8 cellular contexts compared by ENCODE assay signal in the genomic region with DNA sequence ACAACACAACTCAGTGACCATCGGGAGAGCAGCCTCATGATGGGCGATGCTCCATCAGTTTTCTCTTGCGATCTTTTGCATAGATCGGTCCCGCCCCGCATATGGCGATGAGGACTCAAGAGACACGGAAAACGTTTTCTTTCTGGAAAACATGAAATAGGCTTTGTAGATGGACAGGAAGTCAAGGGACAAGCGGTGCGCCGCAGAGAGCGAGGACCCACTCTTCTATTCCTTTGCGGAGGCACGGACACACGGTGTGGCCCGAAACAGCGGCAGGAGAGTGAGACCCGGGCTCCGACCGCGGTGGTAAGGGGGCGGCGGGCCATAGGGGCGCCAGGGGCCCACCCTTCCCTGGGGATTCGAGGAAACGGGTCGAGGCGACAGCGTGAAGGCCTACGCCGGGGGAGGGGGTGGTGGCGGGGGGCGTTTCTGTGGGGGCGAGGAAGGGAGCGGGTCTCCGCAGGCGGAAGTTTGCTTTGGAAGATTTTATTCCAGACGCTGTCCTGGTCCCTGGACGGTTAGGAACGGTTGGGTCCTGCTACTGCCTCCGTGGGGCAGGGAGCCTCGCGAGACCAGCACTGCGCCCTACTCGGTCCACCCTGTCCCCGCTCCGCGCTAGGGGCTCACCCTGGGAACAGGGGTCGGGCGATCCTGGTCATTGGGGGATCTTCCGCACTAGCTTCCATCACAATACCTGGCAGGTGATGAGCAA. TPM values are rescaled to one million over a fixed set of nuclear protein-coding genes. Genes with fewer than 3 reads are reported as not detected.
A peak's percentile ranks its signal among the peaks of the same experiment; 100 is the strongest.
DNase-seq lines count a peak whose midpoint lies in the region; ATAC-seq and TF ChIP-seq lines count a peak whose summit lies in the region.

No MANE protein-coding gene starts in this region.

- no peak for TF ChIP-seq CTCF in right atrium auricular region (IDR thresholded peaks at IDR 0.05)

- no peaks in the 10 kb centered on the region for H3K27me3 ChIP-seq in right atrium auricular region

- ATAC-seq in GM19397 (IDR thresholded peaks at IDR 0.05; ENCODE audit: unreplicated experiment) (no peak), HG03354 (IDR thresholded peaks at IDR 0.05; ENCODE audit: poor library complexity, severe bottlenecking, unreplicated experiment) (no peak)

- H3K27ac ChIP-seq in right atrium auricular region: peak overlapping the region; percentile 43 to 49

- H3K4me1 ChIP-seq in right atrium auricular region: peaks cover 0 to 14% of the 10 kb centered on the region in 2 donors

- peak; percentile 12 for DNase-seq in activated T-cell treated with anti-CD3 and anti-CD28 coated beads for 48 hours (ENCODE audit: low read depth)
- no peak for DNase-seq in activated T-cell treated with anti-CD3 and anti-CD28 coated beads, Interleukin-2, amount 50 U/mL, for 1 hour
- DNase-seq in M059J (ENCODE audit: low read depth): peak; percentile 52
- peak; percentile 28 to 31 for DNase-seq in activated T-cell treated with anti-CD3 and anti-CD28 coated beads, Interleukin-2, amount 50 U/mL, for 48 hours
- no peak for DNase-seq in right atrium auricular region (ENCODE audit: low spot score)
- no peak for DNase-seq in skeletal muscle cell (ENCODE audit: low read depth)

- H3K9me3 ChIP-seq in right atrium auricular region: no peaks in the 10 kb centered on the region

- H3K36me3 ChIP-seq in right atrium auricular region: no peaks in the 10 kb centered on the region

- H3K4me3 ChIP-seq in right atrium auricular region (peak overlapping the region; percentile 76 to 89), skeletal muscle cell (ENCODE audit: low read depth, low read length) (peak overlapping the region; percentile 71)

RNA-seq across cellular contexts. Expression of a gene that starts 0.8 kb away (rescaled TPM):
- 10.8 and 11.0 TPM in 2 replicates for total RNA-seq in M059J (2014; rRNA removed; shearing (Covaris generic))
- 1 to 10 TPM; 3.3 to 4.2 TPM for total RNA-seq in right atrium auricular region

RNA-seq across cellular contexts. Expression of a gene that starts 14.1 kb away (rescaled TPM):
- total RNA-seq in M059J (2014; rRNA removed; shearing (Covaris generic)): not detected in 2 replicates
- total RNA-seq in right atrium auricular region: under 1 TPM; 0.20 to 0.33 TPM

RNA-seq across cellular contexts. Expression of a gene that starts 27.8 kb away (rescaled TPM):
- 103 and 173 TPM in 2 replicates for total RNA-seq in M059J (2014; rRNA removed; shearing (Covaris generic))
- total RNA-seq in right atrium auricular region: 10 to 100 TPM; 32.7 to 38.9 TPM

RNA-seq across cellular contexts. Expression of a gene that starts 40.5 kb away (rescaled TPM):
- total RNA-seq in M059J (2014; rRNA removed; shearing (Covaris generic)): 0.44 TPM in 1 of 2 replicates, not detected in the other
- total RNA-seq in right atrium auricular region: 10 to 100 TPM in 1 of 2 donors, 1 to 10 TPM in 1; 9.1 to 10.3 TPM

RNA-seq across cellular contexts. Expression of a gene that starts 48.5 kb away (rescaled TPM):
- not detected in 2 replicates for total RNA-seq in M059J (2014; rRNA removed; shearing (Covaris generic))
- total RNA-seq in right atrium auricular region: not detected

Comparison
In these comparisons a context has a peak if more than half of its experiments do, and no peak if none do; other contexts are left out.
1. DNase-seq: peak in activated T-cell treated with anti-CD3 and anti-CD28 coated beads for 48 hours (single experiment), M059J (single experiment) and activated T-cell treated with anti-CD3 and anti-CD28 coated beads, Interleukin-2, amount 50 U/mL, for 48 hours (2 of 2); none in activated T-cell treated with anti-CD3 and anti-CD28 coated beads, Interleukin-2, amount 50 U/mL, for 1 hour (single experiment), right atrium auricular region (single experiment) and skeletal muscle cell (single experiment).